9 cellular contexts compared by ENCODE assay signal in genomic region chr19:861756-862528, GRCh38. TPM values are rescaled to one million over a fixed set of nuclear protein-coding genes. Genes with fewer than 3 reads are reported as not detected.
DNase-seq lines count a peak whose midpoint lies in the region; ATAC-seq, FAIRE-seq and TF ChIP-seq lines count a peak whose summit lies in the region.
"Had no signal": no experiment of that assay in that cellular context is flagged by ENCODE, and none has a peak within 500 bp of the region (broad histone marks: within the 10 kb centered on the region; RNA-seq: fewer than 3 reads in every experiment).

No MANE protein-coding gene starts in this region.

- peak overlapping the region; percentile 80; the same call in 1 of the 3 replicates for H3K4me3 ChIP-seq in A549
- peak overlapping the region; percentile 71 to 78 for H3K4me3 ChIP-seq in HCT116 (replicated peaks in 1 of 2; ENCODE audit: low read depth in 1 of 2, low read length in 2 of 2)
- peak overlapping the region in 1 of 2 experiments; percentile 3; a peak in 1 of 4 replicates for H3K4me3 ChIP-seq in SK-N-SH (ENCODE audit: low read depth in 2 of 2, low read length in 1 of 2)

- no peaks in the 10 kb centered on the region for H3K27me3 ChIP-seq in HCT116 (ENCODE audit: insufficient read depth, low read length)
- peaks cover 18% of the 10 kb centered on the region for H3K27me3 ChIP-seq in SK-N-SH (ENCODE audit: insufficient read depth)

- RAD21 ChIA-PET in HCT116 (lab: Charles Lee; ENCODE audit: low non-redundant PET in 1 of 2, low total read pairs in 2 of 2, uncharacterized antibody in 2 of 2, unreplicated experiment in 2 of 2), result no interaction called here

- H3K9me2 ChIP-seq in HCT116 (ENCODE audit: insufficient read depth), result no peaks in the 10 kb centered on the region
- no peaks in the 10 kb centered on the region for H3K9me2 ChIP-seq in SK-N-SH

- POLR2A ChIA-PET in A549 (lab: Yijun Ruan, JAX) (no interaction called here), HCT116 (lab: Charles Lee) (no interaction called here), SK-N-SH (lab: Yijun Ruan, JAX) (no interaction called here)

- H3K36me3 ChIP-seq in HCT116 (ENCODE audit: control insufficient read depth in 1 of 2, insufficient read depth in 2 of 2, low read length in 2 of 2) (no peaks in the 10 kb centered on the region; a peak in 1 of 4 replicates), SK-N-SH (replicated peaks in 1 of 2; ENCODE audit: control insufficient read depth in 1 of 2, insufficient read depth in 2 of 2, low read length in 1 of 2) (no peaks in the 10 kb centered on the region)

- peak overlapping the region; percentile 76; the same call in 2 of the 3 replicates for H3K4me2 ChIP-seq in A549
- peak overlapping the region; percentile 88 for H3K4me2 ChIP-seq in HCT116 (ENCODE audit: low read length)
- peak overlapping the region; percentile 50; the same call in 1 of the 2 replicates for H3K4me2 ChIP-seq in SK-N-SH

- TF ChIP-seq POLR2A in A549 (IDR thresholded peaks at IDR 0.05; ENCODE audit: low read length) (no peak), HCT116 (IDR thresholded peaks at IDR 0.05; ENCODE audit: borderline replicate concordance, extremely low read depth, insufficient read depth, insufficient read length) (no peak), GM12891 (IDR thresholded peaks at IDR 0.05; ENCODE audit: low read depth, low read length) (no peak)

- H3K27me3 Mint-ChIP-seq in stimulated activated memory B cell treated with anti-CD40 and anti-IgM and Interleukin-4, amounts not matched to agents 10 μg/mL and 1 μg/mL and 100 μg/mL, for 72 hours, result peaks cover 21% of the 10 kb centered on the region

- no peak overlapping the region for H3K27ac Mint-ChIP-seq in stimulated activated memory B cell treated with anti-CD40 and anti-IgM and Interleukin-4, amounts not matched to agents 10 μg/mL and 1 μg/mL and 100 μg/mL, for 72 hours

- peaks cover under 1% of the 10 kb centered on the region for H3K36me3 Mint-ChIP-seq in stimulated activated memory B cell treated with anti-CD40 and anti-IgM and Interleukin-4, amounts not matched to agents 10 μg/mL and 1 μg/mL and 100 μg/mL, for 72 hours

- BruUV-seq in HCT116 (replicated peaks; lab: Mats Ljungman, UMichigan), result no TSS peak

- WGBS in A549 (ENCODE audit: missing lambda C conversion rate), result 91% methylated on average over 14 of the region's 57 CpGs
- WGBS in SK-N-SH (ENCODE audit: low lambda C conversion rate), result 6% methylated on average over 25 of the region's 57 CpGs

- TF ChIP-seq RAD21 in A549 (conservative IDR thresholded peaks at IDR 0.05 in 1 of 2, IDR thresholded peaks at IDR 0.05 in 1 of 2) (no peak), HCT116 (IDR thresholded peaks at IDR 0.05; ENCODE audit: low read depth) (0 out of 2 replicates have a peak, but pooled peaks have one; percentile 27), SK-N-SH (IDR thresholded peaks at IDR 0.05; ENCODE audit: low read length) (no peak)

- H4K20me1 ChIP-seq in HCT116 (ENCODE audit: insufficient read depth) (no peaks in the 10 kb centered on the region), SK-N-SH (ENCODE audit: insufficient read depth) (no peaks in the 10 kb centered on the region)

- no peaks in the 10 kb centered on the region for H3K9me3 ChIP-seq in A549
- no peaks in the 10 kb centered on the region for H3K9me3 ChIP-seq in HCT116 (ENCODE audit: control insufficient read depth in 1 of 2, insufficient read depth in 1 of 2, low read depth in 1 of 2, low read length in 2 of 2)
- no peaks in the 10 kb centered on the region for H3K9me3 ChIP-seq in SK-N-SH

- H3K4me3 Mint-ChIP-seq in stimulated activated memory B cell treated with anti-CD40 and anti-IgM and Interleukin-4, amounts not matched to agents 10 μg/mL and 1 μg/mL and 100 μg/mL, for 72 hours, result no peak overlapping the region

- TF ChIP-seq CTCF in A549 (IDR thresholded peaks at IDR 0.05), result no peak
- TF ChIP-seq CTCF in HCT116 (IDR thresholded peaks at IDR 0.05 in 2 of 3, conservative IDR thresholded peaks at IDR 0.05 in 1 of 3; ENCODE audit: borderline replicate concordance in 1 of 3, insufficient read depth in 1 of 3, low read depth in 2 of 3, low read length in 2 of 3), result peak in 2 of 3 experiments; percentile 31 to 46; a peak in 5 of 6 replicates
- TF ChIP-seq CTCF in SK-N-SH (IDR thresholded peaks at IDR 0.05), result no peak; the same call in 1 of the 2 replicates

- H3K9me3 Mint-ChIP-seq in stimulated activated memory B cell treated with anti-CD40 and anti-IgM and Interleukin-4, amounts not matched to agents 10 μg/mL and 1 μg/mL and 100 μg/mL, for 72 hours, result no peaks in the 10 kb centered on the region

- CTCF ChIA-PET in A549 (lab: Yijun Ruan, JAX), result interaction anchor here (1.1 kb wide), 1 partner anchor 13 kb away, joined by 3 read pairs; no protein-coding TSS in a partner anchor
- CTCF ChIA-PET in HCT116 (lab: Charles Lee), result interaction anchor here (0.6 kb wide), 1 partner anchor 13 kb away, joined by 10 read pairs; no protein-coding TSS in a partner anchor
- CTCF ChIA-PET in SK-N-SH (lab: Yijun Ruan, JAX), result interaction anchor here (1.1 to 2.5 kb wide), 2 partner anchors 55 to 122 kb away, joined by 8 to 18 read pairs; partner anchors contain the start of genes KISS1R and WDR18

- TF ChIP-seq EP300 in A549 (IDR thresholded peaks at IDR 0.05) (no peak), SK-N-SH (IDR thresholded peaks at IDR 0.05; ENCODE audit: borderline replicate concordance in 1 of 2, low read depth in 1 of 2, low read length in 1 of 2) (no peak)

- intact Hi-C loops in HCT116 (cut with micrococcal nuclease), result loop anchor here (2.0 kb wide), 1 partner anchor 91 kb away; no protein-coding TSS in a partner anchor

- ATAC-seq in A549 (peak; percentile 21 to 26; a peak in 4 of 6 replicates), HCT116 (peak; percentile 38), left lobe of liver (peak; percentile 23)
- ATAC-seq in stimulated activated memory B cell treated with anti-CD40 and anti-IgM and Interleukin-4, amounts not matched to agents 10 μg/mL and 1 μg/mL and 100 μg/mL, for 72 hours, result peak; percentile 28

- H3K79me2 ChIP-seq in HCT116 (ENCODE audit: insufficient read depth, low read length), result no peaks in the 10 kb centered on the region
- H3K79me2 ChIP-seq in SK-N-SH (ENCODE audit: insufficient read depth), result no peaks in the 10 kb centered on the region

- H2AFZ ChIP-seq in HCT116 (ENCODE audit: low read depth, low read length, poor library complexity, severe bottlenecking) (no peak overlapping the region), SK-N-SH (ENCODE audit: low read depth) (no peak overlapping the region)

- H3K27ac ChIP-seq in A549, result peak overlapping the region in 1 of 2 experiments; percentile 97; a peak in 4 of 6 replicates
- peak overlapping the region; percentile 71 for H3K27ac ChIP-seq in HCT116 (ENCODE audit: low read depth, low read length)
- H3K27ac ChIP-seq in SK-N-SH (ENCODE audit: low read depth in 2 of 2, low read length in 1 of 2), result no peak overlapping the region

- peak in 1 of 2 experiments; percentile 78 for DNase-seq in A549 (ENCODE audit: low read depth in 1 of 2, low spot score in 1 of 2)
- DNase-seq in HCT116 (ENCODE audit: low read depth, low spot score), result peak; percentile 63
- peak; percentile 95 for DNase-seq in SK-N-SH
- peak; percentile 88 for DNase-seq in activated effector memory CD4-positive, alpha-beta T cell treated with anti-CD3 and anti-CD28 coated beads, Interleukin-2, amount 50 U/mL, for 16 hours
- no peak for DNase-seq in left lobe of liver (ENCODE audit: low spot score)
- DNase-seq in GM12891 (ENCODE audit: insufficient read length, low spot score), result no peak
- DNase-seq in putamen (ENCODE audit: low spot score), result no peak

- H3F3A ChIP-seq in SK-N-SH (replicated peaks; ENCODE audit: insufficient read depth), result peaks cover 7% of the 10 kb centered on the region

- no peak for FAIRE-seq in A549 (lab: Jason Lieb, UNC)
- no peak for FAIRE-seq in GM12891 (lab: Jason Lieb, UNC)

- H3K4me1 ChIP-seq in A549, result peaks cover 19% of the 10 kb centered on the region
- peaks cover 14 to 32% of the 10 kb centered on the region in 2 experiments for H3K4me1 ChIP-seq in HCT116 (ENCODE audit: control insufficient read depth in 1 of 2, insufficient read depth in 2 of 2, low read length in 2 of 2)
- H3K4me1 ChIP-seq in SK-N-SH (ENCODE audit: control insufficient read depth in 1 of 2, insufficient read depth in 2 of 2, low read depth in 1 of 2, low read length in 1 of 2), result peaks cover 0 to 4% of the 10 kb centered on the region in 2 experiments; a peak in 1 of 4 replicates

- peak overlapping the region; percentile 83 for H3K9ac ChIP-seq in HCT116 (ENCODE audit: low read length)
- H3K9ac ChIP-seq in SK-N-SH, result no peak overlapping the region

- peaks cover 44% of the 10 kb centered on the region for H3K4me1 Mint-ChIP-seq in stimulated activated memory B cell treated with anti-CD40 and anti-IgM and Interleukin-4, amounts not matched to agents 10 μg/mL and 1 μg/mL and 100 μg/mL, for 72 hours

RNA-seq across cellular contexts. Expression of gene CFD, which starts 2.5 kb away (rescaled TPM):
- polyA plus RNA-seq in A549 (2011; rRNA removed) (7.6 TPM in 2 replicates), A549 (2017; fragmentation: RNase III; extraction: RNeasy Plus Mini Kit Qiagen cat#74134 plus additional on column Dnase treatment) (13.8 to 14.8 TPM (median 14.3 TPM) in 3 replicates), SK-N-SH (2012; rRNA removed) (2.5 and 3.2 TPM in 2 replicates)
- polyA plus RNA-seq in A549 (2012; cell fraction: cytosol; rRNA removed), result 20.5 and 36.1 TPM in 2 replicates
- 19.4 and 48.1 TPM in 2 replicates for polyA plus RNA-seq in A549 (2012; cell fraction: nucleus; rRNA removed)
- 3.1 and 3.9 TPM in 2 replicates for polyA minus RNA-seq in A549 (2011; rRNA and poly(A)+ RNA removed)
- total RNA-seq in HCT116 (2021; ENCODE audit: unreplicated experiment) (80.2 TPM), left lobe of liver (6.1 TPM)
- polyA plus RNA-seq in HCT116 (2012), result 89.9 and 105 TPM in 2 replicates
- 1.8 and 2.4 TPM in 2 replicates for polyA plus RNA-seq in SK-N-SH (2012; cell fraction: cytosol; rRNA removed)
- 1.7 and 3.8 TPM in 2 replicates for polyA plus RNA-seq in SK-N-SH (2012; cell fraction: nucleus; rRNA removed)
- 0.27 TPM for polyA plus RNA-seq in GM12891 (2012; ENCODE audit: low read depth, missing spikeins)

RNA-seq across cellular contexts. Expression of gene ELANE, which starts 9.8 kb away (rescaled TPM):
- 0.15 and 0.35 TPM in 2 replicates for polyA plus RNA-seq in A549 (2011; rRNA removed)
- polyA plus RNA-seq in A549 (2012; cell fraction: cytosol; rRNA removed), result 0.15 and 0.22 TPM in 2 replicates
- polyA plus RNA-seq in A549 (2012; cell fraction: nucleus; rRNA removed), result 0.42 and 0.48 TPM in 2 replicates
- polyA plus RNA-seq in A549 (2017; fragmentation: RNase III; extraction: RNeasy Plus Mini Kit Qiagen cat#74134 plus additional on column Dnase treatment), result 0.14 to 0.15 TPM (median 0.15 TPM) in 3 replicates
- not detected in 2 replicates for polyA minus RNA-seq in A549 (2011; rRNA and poly(A)+ RNA removed)
- total RNA-seq in HCT116 (2021; ENCODE audit: unreplicated experiment), result not detected
- polyA plus RNA-seq in HCT116 (2012), result not detected in 2 replicates
- not detected in 2 replicates for polyA plus RNA-seq in SK-N-SH (2012; rRNA removed)
- not detected in 2 replicates for polyA plus RNA-seq in SK-N-SH (2012; cell fraction: cytosol; rRNA removed)
- polyA plus RNA-seq in SK-N-SH (2012; cell fraction: nucleus; rRNA removed), result 0.11 and 0.14 TPM in 2 replicates
- 0.58 TPM for total RNA-seq in left lobe of liver
- polyA plus RNA-seq in GM12891 (2012; ENCODE audit: low read depth, missing spikeins), result not detected
- total RNA-seq: dermis microvascular lymphatic vessel endothelial cell had no signal

RNA-seq across cellular contexts. Expression of gene PRTN3, which starts 21.1 kb away (rescaled TPM):
- polyA plus RNA-seq in A549 (2011; rRNA removed) (0.21 and 0.36 TPM in 2 replicates), A549 (2017; fragmentation: RNase III; extraction: RNeasy Plus Mini Kit Qiagen cat#74134 plus additional on column Dnase treatment) (0.18 to 0.39 TPM (median 0.24 TPM) in 3 replicates), SK-N-SH (2012; rRNA removed) (not detected in 2 replicates)
- polyA plus RNA-seq in A549 (2012; cell fraction: cytosol; rRNA removed), result 0.53 and 0.69 TPM in 2 replicates
- polyA plus RNA-seq in A549 (2012; cell fraction: nucleus; rRNA removed), result 0.34 and 0.65 TPM in 2 replicates
- 0.44 TPM in 1 of 2 replicates, not detected in the other for polyA minus RNA-seq in A549 (2011; rRNA and poly(A)+ RNA removed)
- total RNA-seq in HCT116 (2021; ENCODE audit: unreplicated experiment) (2.7 TPM), left lobe of liver (0.23 TPM)
- 4.0 and 4.5 TPM in 2 replicates for polyA plus RNA-seq in HCT116 (2012)
- polyA plus RNA-seq in SK-N-SH (2012; cell fraction: cytosol; rRNA removed), result not detected in 2 replicates
- not detected in 2 replicates for polyA plus RNA-seq in SK-N-SH (2012; cell fraction: nucleus; rRNA removed)
- not detected for polyA plus RNA-seq in GM12891 (2012; ENCODE audit: low read depth, missing spikeins)
- total RNA-seq: dermis microvascular lymphatic vessel endothelial cell had no signal

RNA-seq across cellular contexts. Expression of gene MED16, which starts 31.0 kb away (rescaled TPM):
- polyA plus RNA-seq in A549 (2011; rRNA removed) (8.0 TPM in 2 replicates), A549 (2017; fragmentation: RNase III; extraction: RNeasy Plus Mini Kit Qiagen cat#74134 plus additional on column Dnase treatment) (11.9 to 13.9 TPM (median 12.7 TPM) in 3 replicates), SK-N-SH (2012; rRNA removed) (30.0 and 40.6 TPM in 2 replicates)
- 17.6 and 22.7 TPM in 2 replicates for polyA plus RNA-seq in A549 (2012; cell fraction: cytosol; rRNA removed)
- polyA plus RNA-seq in A549 (2012; cell fraction: nucleus; rRNA removed), result 32.2 and 54.4 TPM in 2 replicates
- 8.8 and 17.6 TPM in 2 replicates for polyA minus RNA-seq in A549 (2011; rRNA and poly(A)+ RNA removed)
- total RNA-seq in HCT116 (2021; ENCODE audit: unreplicated experiment) (73.6 TPM), left lobe of liver (36.3 TPM)
- polyA plus RNA-seq in HCT116 (2012), result 52.1 and 55.5 TPM in 2 replicates
- polyA plus RNA-seq in SK-N-SH (2012; cell fraction: cytosol; rRNA removed), result 12.5 and 22.8 TPM in 2 replicates
- 49.0 and 102 TPM in 2 replicates for polyA plus RNA-seq in SK-N-SH (2012; cell fraction: nucleus; rRNA removed)
- 25.2 TPM for polyA plus RNA-seq in GM12891 (2012; ENCODE audit: low read depth, missing spikeins)

RNA-seq across cellular contexts. Expression of gene RNU6-9, which starts 31.3 kb away (rescaled TPM):
- polyA plus RNA-seq in A549 (2011; rRNA removed), result not detected in 2 replicates
- polyA plus RNA-seq in A549 (2012; cell fraction: cytosol; rRNA removed), result not detected in 2 replicates
- polyA plus RNA-seq in A549 (2012; cell fraction: nucleus; rRNA removed), result not detected in 2 replicates
- polyA plus RNA-seq in A549 (2017; fragmentation: RNase III; extraction: RNeasy Plus Mini Kit Qiagen cat#74134 plus additional on column Dnase treatment), result not detected in 3 replicates
- under 0.01 TPM in 1 of 2 replicates, not detected in the other for polyA minus RNA-seq in A549 (2011; rRNA and poly(A)+ RNA removed)
- not detected for total RNA-seq in HCT116 (2021; ENCODE audit: unreplicated experiment)
- polyA plus RNA-seq in HCT116 (2012), result not detected in 2 replicates
- polyA plus RNA-seq in SK-N-SH (2012; rRNA removed), result not detected in 2 replicates
- not detected in 2 replicates for polyA plus RNA-seq in SK-N-SH (2012; cell fraction: cytosol; rRNA removed)
- polyA plus RNA-seq in SK-N-SH (2012; cell fraction: nucleus; rRNA removed), result not detected in 2 replicates
- total RNA-seq in left lobe of liver, result not detected
- polyA plus RNA-seq in GM12891 (2012; ENCODE audit: low read depth, missing spikeins), result not detected
- total RNA-seq: dermis microvascular lymphatic vessel endothelial cell had no signal

Comparison
In these comparisons a context has a peak if more than half of its experiments do, and no peak if none do; other contexts are left out.
1. DNase-seq: peak in HCT116 (single experiment), SK-N-SH (single experiment) and activated effector memory CD4-positive, alpha-beta T cell treated with anti-CD3 and anti-CD28 coated beads, Interleukin-2, amount 50 U/mL, for 16 hours (single experiment); none in left lobe of liver (single experiment), GM12891 (single experiment) and putamen (single experiment).
2. CTCF ChIP-seq: peak in HCT116 (2 of 3); none in A549 (single experiment) and SK-N-SH (single experiment).
3. RNA of gene CFD, which starts 2.5 kb away (total RNA-seq): 80.2 TPM in HCT116 (single experiment); 6.1 TPM in left lobe of liver (single experiment); every median in the first group is over 10 times any median in the second.
4. Of the 12 proteins assayed by ChIP-seq in both A549 and SK-N-SH: peak only in A549: none; only in SK-N-SH: MAX; in both: none; in neither: 11.
5. Peak in every context shown above with its lines, with median percentiles within 50 percentile points of each other: ATAC-seq and H3K4me2 ChIP-seq.